ENCODE assay signal across 23 cellular contexts in genomic region chrY:7768901-7769300, GRCh38.
"Had no signal": no experiment of that assay in that cellular context is flagged by ENCODE, and none has a peak within 500 bp of the region (broad histone marks: within the 10 kb centered on the region; RNA-seq: fewer than 3 reads in every experiment).

No MANE protein-coding gene starts in this region.

- H3K79me2 ChIP-seq: hepatocyte had no signal

- H3K36me3 ChIP-seq: colonic mucosa, gastroesophageal sphincter, heart left ventricle, prostate gland, right atrium auricular region, thoracic aorta, tibial nerve, vagina had no signal

- H3K4me3 ChIP-seq: colonic mucosa, gastroesophageal sphincter, heart left ventricle, hepatocyte, lung, prostate gland, right atrium auricular region, thoracic aorta, tibial nerve, vagina had no signal

- H3K9me3 ChIP-seq: colonic mucosa, gastroesophageal sphincter, heart left ventricle, prostate gland, right atrium auricular region, thoracic aorta, tibial nerve, vagina had no signal

- H3K27me3 ChIP-seq: colonic mucosa, foreskin keratinocyte, gastroesophageal sphincter, heart left ventricle, hepatocyte, right atrium auricular region, tibial nerve, vagina had no signal

- ATAC-seq: esophagus mucosa; gastroesophageal sphincter; heart left ventricle; left lobe of liver; naive thymus-derived CD8-positive, alpha-beta T cell; sciatic nerve; stimulated activated memory B cell treated with anti-CD40 and anti-IgM and Interleukin-4, amounts not matched to agents 10 μg/mL and 1 μg/mL and 100 μg/mL, for 72 hours; stimulated activated naive CD8-positive, alpha-beta T cell treated with anti-CD3 and anti-CD28 coated beads, Interleukin-15, Interleukin-2, amounts not matched to agents 100 U/mL and 50 U/mL, for 24 hours had no signal

- DNase-seq: colonic mucosa; dermis blood vessel endothelial cell; foreskin keratinocyte; heart left ventricle; kidney; naive thymus-derived CD8-positive, alpha-beta T cell; nephron progenitor cell; nucleus accumbens; stimulated activated CD4-positive, alpha-beta T cell treated with anti-CD3 and anti-CD28 coated beads, Interleukin-4, amount 100 ng/mL, for 4 hours; stimulated activated naive CD8-positive, alpha-beta T cell treated with anti-CD3 and anti-CD28 coated beads, Interleukin-15, Interleukin-2, amounts not matched to agents 100 U/mL and 50 U/mL, for 24 hours; substantia nigra had no signal

- H3K4me2 ChIP-seq: hepatocyte had no signal

- H3K27ac ChIP-seq: colonic mucosa, foreskin keratinocyte, gastroesophageal sphincter, heart left ventricle, hepatocyte, prostate gland, right atrium auricular region, thoracic aorta, tibial nerve, vagina had no signal

- H2AFZ ChIP-seq: hepatocyte had no signal

- H3K4me1 ChIP-seq: colonic mucosa, gastroesophageal sphincter, heart left ventricle, prostate gland, right atrium auricular region, tibial nerve, vagina had no signal
